In the genomic region with DNA sequence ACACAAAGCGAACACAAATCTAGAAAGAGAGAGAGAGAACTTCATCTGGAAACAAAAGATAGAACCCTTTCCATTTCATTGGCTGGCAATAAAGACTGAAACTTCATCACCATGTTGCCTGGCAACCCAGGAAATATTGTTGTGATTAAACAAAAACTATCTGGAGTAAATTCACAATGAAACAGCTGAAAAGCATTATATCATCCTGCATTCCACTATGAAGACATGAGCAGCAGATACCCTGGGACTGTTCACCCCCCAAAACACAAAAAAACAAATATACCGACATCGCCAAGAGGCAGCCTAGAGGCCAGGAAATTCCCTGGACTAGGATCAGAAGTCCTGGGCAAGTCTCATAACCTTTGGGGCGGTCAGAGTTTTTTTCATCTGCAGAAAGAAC, we compare ENCODE assay signal across 12 cellular contexts.
DNase-seq lines count a peak whose midpoint lies in the region; ATAC-seq and FAIRE-seq lines count a peak whose summit lies in the region.
"Had no signal": no experiment of that assay in that cellular context is flagged by ENCODE, and none has a peak within 500 bp of the region (broad histone marks: within the 10 kb centered on the region; RNA-seq: fewer than 3 reads in every experiment).

No MANE protein-coding gene starts in this region.

- POLR2A ChIA-PET in naive thymus-derived CD8-positive, alpha-beta T cell (lab: Charles Lee), result interaction anchor here (0.7 to 3.5 kb wide), 10 partner anchors 9 to 439 kb away, joined by 3 to 21 read pairs (median 4); partner anchors contain the start of gene FOXO1

- ATAC-seq in activated naive CD4-positive, alpha-beta T cell treated with anti-CD3 and anti-CD28 coated beads, Interleukin-2, amount 50 U/mL, for 72 hours, result peak; percentile 28 to 77
- ATAC-seq in naive thymus-derived CD8-positive, alpha-beta T cell, result peak; percentile 66 to 74
- no peak for ATAC-seq in HG03039 (IDR thresholded peaks at IDR 0.05; ENCODE audit: unreplicated experiment)
- ATAC-seq in stimulated activated naive B cell treated with anti-CD40 and anti-IgM and Interleukin-4, amounts not matched to agents 10 μg/mL and 1 μg/mL and 100 μg/mL, for 72 hours (replicated peaks), result no peak

- peak overlapping the region; percentile 50 to 88 for H3K27ac Mint-ChIP-seq in activated naive CD4-positive, alpha-beta T cell treated with anti-CD3 and anti-CD28 coated beads, Interleukin-2, amount 50 U/mL, for 72 hours
- peak overlapping the region; percentile 74 to 95 (median 92) for H3K27ac Mint-ChIP-seq in naive thymus-derived CD8-positive, alpha-beta T cell
- no peak overlapping the region for H3K27ac Mint-ChIP-seq in stimulated activated naive B cell treated with anti-CD40 and anti-IgM and Interleukin-4, amounts not matched to agents 10 μg/mL and 1 μg/mL and 100 μg/mL, for 72 hours
- H3K27ac Mint-ChIP-seq: B cell had no signal

- H3K4me1 Mint-ChIP-seq in naive thymus-derived CD8-positive, alpha-beta T cell, result peaks cover 51 to 77% (median 70%) of the 10 kb centered on the region in 4 donors
- H3K4me1 Mint-ChIP-seq in stimulated activated naive B cell treated with anti-CD40 and anti-IgM and Interleukin-4, amounts not matched to agents 10 μg/mL and 1 μg/mL and 100 μg/mL, for 72 hours, result peaks cover 17 to 44% of the 10 kb centered on the region in 2 donors

- no peaks in the 10 kb centered on the region for H3K27me3 Mint-ChIP-seq in naive thymus-derived CD8-positive, alpha-beta T cell
- H3K27me3 Mint-ChIP-seq in stimulated activated naive B cell treated with anti-CD40 and anti-IgM and Interleukin-4, amounts not matched to agents 10 μg/mL and 1 μg/mL and 100 μg/mL, for 72 hours, result no peaks in the 10 kb centered on the region
- H3K27me3 Mint-ChIP-seq: B cell had no signal

- H3K4me3 Mint-ChIP-seq in naive thymus-derived CD8-positive, alpha-beta T cell, result peak overlapping the region in 9 of 10 donors; percentile 39 to 81 (median 65)
- H3K4me3 Mint-ChIP-seq in stimulated activated naive B cell treated with anti-CD40 and anti-IgM and Interleukin-4, amounts not matched to agents 10 μg/mL and 1 μg/mL and 100 μg/mL, for 72 hours, result no peak overlapping the region
- H3K4me3 Mint-ChIP-seq: B cell had no signal

- peaks cover 0 to 21% of the 10 kb centered on the region in 2 donors for H3K36me3 Mint-ChIP-seq in activated naive CD4-positive, alpha-beta T cell treated with anti-CD3 and anti-CD28 coated beads, Interleukin-2, amount 50 U/mL, for 72 hours
- no peaks in the 10 kb centered on the region for H3K36me3 Mint-ChIP-seq in naive thymus-derived CD8-positive, alpha-beta T cell
- peaks cover 2 to 4% of the 10 kb centered on the region in 2 donors for H3K36me3 Mint-ChIP-seq in stimulated activated naive B cell treated with anti-CD40 and anti-IgM and Interleukin-4, amounts not matched to agents 10 μg/mL and 1 μg/mL and 100 μg/mL, for 72 hours

- DNase-seq in activated naive CD4-positive, alpha-beta T cell treated with anti-CD3 and anti-CD28 coated beads, Interleukin-2, amount 50 U/mL, for 72 hours (ENCODE audit: low spot score in 2 of 2), result no peak
- DNase-seq in activated naive CD4-positive, alpha-beta T cell (lab: John Stamatoyannopoulos, UW), result no peak
- DNase-seq in fibroblast of gingiva (ENCODE audit: low read depth), result peak; percentile 73
- DNase-seq in naive thymus-derived CD8-positive, alpha-beta T cell, result peak in 3 of 10 donors; percentile 38 to 58 (median 54)
- no peak for DNase-seq in stimulated activated naive B cell treated with anti-CD40 and anti-IgM and Interleukin-4, amounts not matched to agents 10 μg/mL and 1 μg/mL and 100 μg/mL, for 72 hours
- DNase-seq in HCEC 1CT, result no peak
- no peak for DNase-seq in urothelium cell line (ENCODE audit: low spot score)
- DNase-seq: cortex of kidney, NCI-H1092 had no signal

- peaks cover 0 to 15% of the 10 kb centered on the region in 2 donors for H3K9me3 Mint-ChIP-seq in activated naive CD4-positive, alpha-beta T cell treated with anti-CD3 and anti-CD28 coated beads, Interleukin-2, amount 50 U/mL, for 72 hours
- H3K9me3 Mint-ChIP-seq in naive thymus-derived CD8-positive, alpha-beta T cell, result peaks cover 0 to 3% (median 0%) of the 10 kb centered on the region in 9 donors
- H3K9me3 Mint-ChIP-seq in stimulated activated naive B cell treated with anti-CD40 and anti-IgM and Interleukin-4, amounts not matched to agents 10 μg/mL and 1 μg/mL and 100 μg/mL, for 72 hours, result peaks cover 0 to 2% of the 10 kb centered on the region in 2 donors

- no peak for FAIRE-seq in urothelium cell line (lab: Jason Lieb, UNC)
- FAIRE-seq: islet of Langerhans had no signal

Comparison
In these comparisons a context has a peak if more than half of its experiments do, and no peak if none do; other contexts are left out.
1. ATAC-seq: peak in activated naive CD4-positive, alpha-beta T cell treated with anti-CD3 and anti-CD28 coated beads, Interleukin-2, amount 50 U/mL, for 72 hours (2 of 2) and naive thymus-derived CD8-positive, alpha-beta T cell (2 of 2); none in HG03039 (single experiment) and stimulated activated naive B cell treated with anti-CD40 and anti-IgM and Interleukin-4, amounts not matched to agents 10 μg/mL and 1 μg/mL and 100 μg/mL, for 72 hours (0 of 2).
2. H3K4me3 Mint-ChIP-seq: peak in naive thymus-derived CD8-positive, alpha-beta T cell (9 of 10); none in stimulated activated naive B cell treated with anti-CD40 and anti-IgM and Interleukin-4, amounts not matched to agents 10 μg/mL and 1 μg/mL and 100 μg/mL, for 72 hours (0 of 2).